In the genomic region with DNA sequence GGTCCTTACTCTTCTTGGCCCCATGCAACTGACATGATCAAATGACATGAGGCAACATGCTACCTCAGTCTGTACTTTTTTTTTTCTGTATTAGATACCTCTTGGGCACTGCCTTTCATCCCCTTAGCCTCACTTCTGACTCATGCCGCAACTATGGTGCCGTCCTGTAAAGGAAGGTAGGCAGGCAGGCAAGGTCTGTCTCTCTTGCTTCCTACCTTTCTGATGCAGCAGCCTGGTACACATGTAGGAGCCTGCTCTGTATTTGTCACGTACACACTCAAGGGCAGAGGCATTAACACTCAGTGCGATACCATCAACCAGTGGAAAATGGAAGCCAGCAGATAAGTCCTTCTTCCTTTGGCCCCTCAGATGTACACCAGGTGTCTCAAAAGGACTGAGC, we compare ENCODE assay signal across 17 cellular contexts.
DNase-seq lines count a peak whose midpoint lies in the region; ATAC-seq lines count a peak whose summit lies in the region.
"Had no signal": no experiment of that assay in that cellular context is flagged by ENCODE, and none has a peak within 500 bp of the region (broad histone marks: within the 10 kb centered on the region; RNA-seq: fewer than 3 reads in every experiment).

No MANE protein-coding gene starts in this region.

- no peak for ATAC-seq in left cardiac atrium
- ATAC-seq in GM18498 (IDR thresholded peaks at IDR 0.05; ENCODE audit: unreplicated experiment) = no peak

- no peak overlapping the region for H3K23ac ChIP-seq in trophoblast cell (ENCODE audit: low read length)

- no peaks in the 10 kb centered on the region for H3K9me3 ChIP-seq in trophoblast cell (ENCODE audit: insufficient read depth, low read depth, low read length)

- no peak overlapping the region for H2BK12ac ChIP-seq in trophoblast cell (ENCODE audit: low read length)

- H3K14ac ChIP-seq in trophoblast cell (ENCODE audit: low read length) = no peak overlapping the region

- no peak overlapping the region for H3K4me3 ChIP-seq in trophoblast cell (ENCODE audit: low read depth, low read length)
- H3K4me3 ChIP-seq: GM23248 had no signal

- H3K4me2 ChIP-seq in trophoblast cell (ENCODE audit: low read length) = no peak overlapping the region

- H3K4me1 ChIP-seq in trophoblast cell (ENCODE audit: control insufficient read depth in 1 of 2, insufficient read depth in 2 of 2, low read length in 2 of 2) = peaks cover 0 to 6% of the 10 kb centered on the region in 2 experiments

- no peak overlapping the region for H2BK120ac ChIP-seq in trophoblast cell (ENCODE audit: insufficient read depth, low read length, poor library complexity)

- H2AFZ ChIP-seq in trophoblast cell (ENCODE audit: insufficient read depth, low read length, poor library complexity) = no peak overlapping the region
- H2AFZ ChIP-seq: GM23248 had no signal

- no peaks in the 10 kb centered on the region for H3K79me2 ChIP-seq in trophoblast cell (ENCODE audit: control insufficient read depth, insufficient read depth, low read length, poor library complexity)

- H4K12ac ChIP-seq in trophoblast cell (ENCODE audit: low read depth, low read length) = no peak overlapping the region

- DNase-seq in HPDE6-E6E7 (ENCODE audit: extremely low spot score) (peak; percentile 74), SW480 (ENCODE audit: low spot score) (peak; percentile 8), glomerular visceral epithelial cell (ENCODE audit: extremely low spot score) (peak; percentile 5), trophoblast cell (peak; percentile 17 to 56), Ammon's horn (ENCODE audit: low spot score) (no peak), left cardiac atrium (no peak), NCI-H82 (lab: John Stamatoyannopoulos, UW) (no peak)
- DNase-seq: DMS79, GM23248, H9, NCI-H1417, NCI-H187, NCI-H446, NCI-H526, OCI-M1, SIG-M5 had no signal

- H3K18ac ChIP-seq in trophoblast cell (ENCODE audit: low read length) = no peak overlapping the region

- H3K36me3 ChIP-seq in trophoblast cell (ENCODE audit: control insufficient read depth in 1 of 2, insufficient read depth in 2 of 2, low read length in 2 of 2) = no peaks in the 10 kb centered on the region

- H3K27me3 ChIP-seq in trophoblast cell (ENCODE audit: insufficient read depth, low read length) = no peaks in the 10 kb centered on the region

- H2AK5ac ChIP-seq in trophoblast cell (ENCODE audit: low read length) = no peak overlapping the region

- H4K8ac ChIP-seq in trophoblast cell (ENCODE audit: low read depth, low read length) = no peak overlapping the region

- no peak overlapping the region for H3K9ac ChIP-seq in trophoblast cell (ENCODE audit: low read length)
- H3K9ac ChIP-seq: GM23248 had no signal

- H2BK5ac ChIP-seq in trophoblast cell (ENCODE audit: low read depth, low read length, poor library complexity) = no peak overlapping the region

- H3K27ac ChIP-seq in trophoblast cell (ENCODE audit: low read depth, low read length) = peak overlapping the region; percentile 50
- H3K27ac ChIP-seq: GM23248 had no signal

- no peak overlapping the region for H4K91ac ChIP-seq in trophoblast cell (ENCODE audit: low read depth, low read length)

- H3K4ac ChIP-seq in trophoblast cell (ENCODE audit: low read depth, low read length) = no peak overlapping the region

- no CpG with 5 or more reads among the region's 4 CpGs for WGBS in trophoblast cell (ENCODE audit: extremely low coverage, insufficient coverage, insufficient read length)

- intact Hi-C loops in left cardiac atrium (cut with DNase I) = no loop called here

- H3K79me1 ChIP-seq in trophoblast cell (ENCODE audit: low read length) = peaks cover 2% of the 10 kb centered on the region

Comparison
In these comparisons a context has a peak if more than half of its experiments do, and no peak if none do; other contexts are left out.
1. DNase-seq: peak in HPDE6-E6E7 (single experiment), SW480 (single experiment), glomerular visceral epithelial cell (single experiment) and trophoblast cell (2 of 2); none in Ammon's horn (single experiment), left cardiac atrium (single experiment) and NCI-H82 (single experiment).